27 cellular contexts compared by ENCODE assay signal in genomic region chr3:164326714-164327113, GRCh38.
"Had no signal": no experiment of that assay in that cellular context is flagged by ENCODE, and none has a peak within 500 bp of the region (broad histone marks: within the 10 kb centered on the region; RNA-seq: fewer than 3 reads in every experiment).

No MANE protein-coding gene starts in this region.

- H3K27ac ChIP-seq: ascending aorta, cardiac muscle cell, KMS-11, PC-9, RWPE1 had no signal

- H3K4me2 ChIP-seq: KMS-11, PC-9 had no signal

- H3K9me3 ChIP-seq: ascending aorta had no signal

- H3K36me3 ChIP-seq: ascending aorta, cardiac muscle cell had no signal

- H3K4me3 ChIP-seq: ascending aorta, cardiac muscle cell, PC-9 had no signal

- DNase-seq: activated CD4-positive, alpha-beta T cell treated with anti-CD3 and anti-CD28 coated beads for 36 hours; activated CD4-positive, alpha-beta T cell treated with anti-CD3 and anti-CD28 coated beads, Interleukin-2, amount 10 ng/mL, durations not matched to agents 7 days and 5 days; activated CD4-positive, alpha-beta T cell treated with anti-CD3 and anti-CD28 coated beads, Interleukin-2, amount 50 U/mL, for 48 hours; activated CD8-positive, alpha-beta T cell treated with anti-CD3 and anti-CD28 coated beads, Interleukin-2, amount 10 ng/mL, durations not matched to agents 7 days and 5 days; activated gamma-delta T cell; activated naive CD4-positive, alpha-beta T cell treated with Interleukin-2 at 50 U/mL for 16 hours; activated naive CD8-positive, alpha-beta T cell treated with anti-CD3 and anti-CD28 coated beads, Interleukin-2, amount 10 ng/mL, durations not matched to agents 7 days and 5 days; activated T-cell treated with anti-CD3 and anti-CD28 coated beads, Interleukin-2, amount 50 U/mL, for 24 hours; amygdala; MM.1S; MV-4-11; NCI-H1092 treated with DMSO at 0.1 percent for 48 hours; NCI-H1436; NCI-H1694; NCI-H2029 treated with DMSO at 0.1 percent for 48 hours; NCI-H345; NCI-H524 treated with DMSO at 0.1 percent for 48 hours; NCI-H748 treated with DMSO at 0.1 percent for 48 hours; NK-92 treated with Interleukin-12 subunit alpha and Interleukin-12 subunit beta, amount 100 ng/mL, for 24 hours; PC-9; SIG-M5; SW 1271; T1000 had no signal

- H3K27me3 ChIP-seq: ascending aorta, cardiac muscle cell had no signal

- H3K4me1 ChIP-seq: ascending aorta had no signal

- H3K9ac ChIP-seq: KMS-11 had no signal
